ENCODE assay signal across 1 cellular context in genomic region chr19:52690395-52691214, GRCh38.
TF ChIP-seq lines count a peak whose summit lies in the region.

No MANE protein-coding gene starts in this region.

TF ChIP-seq in HepG2, 621 proteins besides CTCF, POLR2A, EP300 and RAD21 (continued from another document):
- TF ChIP-seq ZBTB46 (CRISPR knock-in tag; IDR thresholded peaks at IDR 0.05; ENCODE audit: borderline replicate concordance): no peak
- 0 out of 2 replicates have a peak, but pooled peaks have one; percentile 35 for TF ChIP-seq KLF9 (CRISPR knock-in tag; IDR thresholded peaks at IDR 0.05; ENCODE audit: low read depth)
- peak; percentile 47 for TF ChIP-seq ZFX (CRISPR knock-in tag; IDR thresholded peaks at IDR 0.05; ENCODE audit: low read depth)
- peak; percentile 41; the same call in 1 of the 2 replicates for TF ChIP-seq PHF8 (CRISPR knock-in tag; IDR thresholded peaks at IDR 0.05)
- no peak for TF ChIP-seq E2F1 (CRISPR knock-in tag; IDR thresholded peaks at IDR 0.05)
- TF ChIP-seq NFATC3 (CRISPR knock-in tag; IDR thresholded peaks at IDR 0.05): no peak
- TF ChIP-seq TFDP2 (CRISPR knock-in tag; IDR thresholded peaks at IDR 0.05): peak; percentile 56; the same call in 1 of the 2 replicates
- 0 out of 2 replicates have a peak, but pooled peaks have one; percentile 12 for TF ChIP-seq E2F5 (CRISPR knock-in tag; conservative IDR thresholded peaks at IDR 0.05)
- 0 out of 2 replicates have a peak, but pooled peaks have one; percentile 28 for TF ChIP-seq ZFY (CRISPR knock-in tag; IDR thresholded peaks at IDR 0.05)
- TF ChIP-seq TFDP1 (CRISPR knock-in tag; IDR thresholded peaks at IDR 0.05; ENCODE audit: borderline replicate concordance): peak; percentile 32; the same call in 1 of the 2 replicates
- no peak for TF ChIP-seq ZNF556 (CRISPR knock-in tag; IDR thresholded peaks at IDR 0.05; ENCODE audit: borderline replicate concordance)
- no peak for TF ChIP-seq ZNF644 (CRISPR knock-in tag; IDR thresholded peaks at IDR 0.05; ENCODE audit: low read depth)
- TF ChIP-seq ZBTB33 (CRISPR knock-in tag; IDR thresholded peaks at IDR 0.05): peak; percentile 63; the same call in 1 of the 2 replicates
- no peak for TF ChIP-seq SCMH1 (CRISPR knock-in tag; IDR thresholded peaks at IDR 0.05; ENCODE audit: borderline replicate concordance)
- no peak for TF ChIP-seq SMARCC2 (IDR thresholded peaks at IDR 0.05)
- peak; percentile 68; the same call in 1 of the 2 replicates for TF ChIP-seq CBFB (CRISPR knock-in tag; IDR thresholded peaks at IDR 0.05)
- TF ChIP-seq MEIS2 (CRISPR knock-in tag; IDR thresholded peaks at IDR 0.05): no peak
- no peak for TF ChIP-seq RBAK (CRISPR knock-in tag; IDR thresholded peaks at IDR 0.05)
- peak; percentile 46; the same call in 1 of the 2 replicates for TF ChIP-seq SAP130 (CRISPR knock-in tag; IDR thresholded peaks at IDR 0.05; ENCODE audit: low read depth)
- TF ChIP-seq PHB2 (IDR thresholded peaks at IDR 0.05; ENCODE audit: partially characterized antibody): no peak
- peak in 1 of 2 experiments; percentile 6; a peak in 1 of 4 replicates for TF ChIP-seq HMGXB4 (CRISPR knock-in tag; IDR thresholded peaks at IDR 0.05; ENCODE audit: borderline replicate concordance in 1 of 2, low read depth in 1 of 2)
- 0 out of 2 replicates have a peak, but pooled peaks have one; percentile 9 for TF ChIP-seq DRAP1 (CRISPR knock-in tag; IDR thresholded peaks at IDR 0.05)
- TF ChIP-seq ZBTB38 (CRISPR knock-in tag; IDR thresholded peaks at IDR 0.05): peak; percentile 55; the same call in 1 of the 2 replicates
- no peak for TF ChIP-seq ZXDC (CRISPR knock-in tag; IDR thresholded peaks at IDR 0.05)
- no peak for TF ChIP-seq NR2F6 (IDR thresholded peaks at IDR 0.05)
- TF ChIP-seq NR2F6 (CRISPR knock-in tag; IDR thresholded peaks at IDR 0.05): no peak
- peak; percentile 78 for TF ChIP-seq ZNF687 (CRISPR knock-in tag; IDR thresholded peaks at IDR 0.05)
- TF ChIP-seq ZNF430 (CRISPR knock-in tag; IDR thresholded peaks at IDR 0.05): no peak
- TF ChIP-seq ZNF263 (CRISPR knock-in tag; IDR thresholded peaks at IDR 0.05): no peak
- peak; percentile 59; the same call in 1 of the 2 replicates for TF ChIP-seq TBX2 (CRISPR knock-in tag; IDR thresholded peaks at IDR 0.05; ENCODE audit: borderline replicate concordance)
- peak; percentile 52; the same call in 1 of the 2 replicates for TF ChIP-seq ZNF580 (CRISPR knock-in tag; IDR thresholded peaks at IDR 0.05; ENCODE audit: borderline replicate concordance, low read depth)
- TF ChIP-seq SP5 (CRISPR knock-in tag; IDR thresholded peaks at IDR 0.05; ENCODE audit: borderline replicate concordance, low read depth): peak; percentile 70
- TF ChIP-seq NONO (IDR thresholded peaks at IDR 0.05): no peak
- no peak for TF ChIP-seq NONO (CRISPR knock-in tag; conservative IDR thresholded peaks at IDR 0.05)
- TF ChIP-seq ZNF33B (CRISPR knock-in tag; IDR thresholded peaks at IDR 0.05): no peak
- TF ChIP-seq NR3C1 (CRISPR knock-in tag; IDR thresholded peaks at IDR 0.05): no peak
- peak; percentile 17; the same call in 1 of the 2 replicates for TF ChIP-seq SALL1 (CRISPR knock-in tag; IDR thresholded peaks at IDR 0.05)
- no peak for TF ChIP-seq SRSF4 (IDR thresholded peaks at IDR 0.05; ENCODE audit: low read depth, low read length, poor library complexity, severe bottlenecking)
TF ChIP-seq in HepG2: peak in this region for 20.
